In genomic region chr10:103216378-103216777, GRCh38 we compare ENCODE assay signal across 2 cellular contexts.
A peak's percentile ranks its signal among the peaks of the same experiment; 100 is the strongest.
TF ChIP-seq lines count a peak whose summit lies in the region.

No MANE protein-coding gene starts in this region.

TF ChIP-seq in Ishikawa, 13 proteins besides CTCF, POLR2A, EP300 and RAD21:
- TF ChIP-seq TEAD4 (IDR thresholded peaks at IDR 0.05): peak; percentile 90

TF ChIP-seq in H1, 55 proteins besides CTCF, POLR2A, EP300 and RAD21:
- TF ChIP-seq TEAD4 (IDR thresholded peaks at IDR 0.05; ENCODE audit: low read depth, low read length): peak; percentile 89
